Comparison of ENCODE assay signal across 25 cellular contexts in the genomic region with DNA sequence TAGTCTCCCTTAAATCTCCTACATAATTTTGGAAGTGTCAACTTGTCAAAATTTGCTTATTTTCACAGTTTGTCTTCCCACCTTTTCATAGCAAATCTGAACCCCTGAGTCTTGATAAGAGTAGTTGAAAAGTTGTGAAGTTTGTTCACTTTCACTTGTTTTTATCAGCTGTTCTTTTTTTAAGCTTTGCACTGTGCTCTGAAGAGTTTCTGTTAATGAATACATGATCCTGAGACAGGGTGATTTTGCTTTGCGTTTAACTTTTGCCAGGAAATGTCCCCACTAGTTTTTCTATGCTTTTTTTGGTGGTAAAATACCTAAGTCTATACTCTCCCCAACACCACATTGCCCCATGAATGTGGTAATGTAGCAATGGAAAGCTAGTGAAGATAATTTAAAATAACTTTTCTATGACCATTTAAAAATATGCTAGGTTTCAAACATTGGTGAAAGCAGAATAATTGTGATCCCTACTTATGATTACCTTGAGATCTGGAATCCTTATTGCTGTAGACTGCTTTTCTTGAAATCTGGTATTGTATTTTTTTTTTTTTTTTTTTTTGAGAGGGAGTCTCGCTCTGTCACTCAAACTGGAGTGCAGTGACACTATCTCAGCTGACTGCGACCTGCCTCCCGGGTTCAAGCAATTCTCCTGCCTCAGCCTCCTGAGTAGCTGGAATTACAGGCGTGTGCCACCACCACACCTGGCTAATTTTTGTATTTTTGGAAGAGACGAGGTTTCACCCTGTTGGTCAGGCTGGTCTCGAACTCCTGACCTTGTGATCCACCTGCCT. TPM values are rescaled to one million over a fixed set of nuclear protein-coding genes. Genes with fewer than 3 reads are reported as not detected.
A peak's percentile ranks its signal among the peaks of the same experiment; 100 is the strongest.
DNase-seq lines count a peak whose midpoint lies in the region; ATAC-seq and TF ChIP-seq lines count a peak whose summit lies in the region.
"Had no signal": no experiment of that assay in that cellular context is flagged by ENCODE, and none has a peak within 500 bp of the region (broad histone marks: within the 10 kb centered on the region; RNA-seq: fewer than 3 reads in every experiment).

No MANE protein-coding gene starts in this region.

- TF ChIP-seq CTCF in cardiac muscle cell (IDR thresholded peaks at IDR 0.05; ENCODE audit: low read depth, low read length) (no peak), heart left ventricle (IDR thresholded peaks at IDR 0.05) (no peak), nephron (IDR thresholded peaks at IDR 0.05; ENCODE audit: unreplicated experiment in 3 of 3) (no peak)

- H3K27me3 Mint-ChIP-seq in nephron (ENCODE audit: low read depth): no peaks in the 10 kb centered on the region
- H3K27me3 Mint-ChIP-seq in stimulated activated naive B cell treated with anti-CD40 and anti-IgM and Interleukin-4, amounts not matched to agents 10 μg/mL and 1 μg/mL and 100 μg/mL, for 72 hours: no peaks in the 10 kb centered on the region
- H3K27me3 Mint-ChIP-seq: activated CD4-positive, alpha-beta T cell treated with anti-CD3 and anti-CD28 coated beads, Interleukin-2, amount 10 ng/mL, durations not matched to agents 24 days and 14 days had no signal

- 87 to 92% (median 89%) methylated on average over 7 of the region's 7 CpGs for WGBS in heart left ventricle, 4 donors

- H3K36me3 ChIP-seq in cardiac muscle cell (peaks cover 31% of the 10 kb centered on the region), heart left ventricle (peaks cover 0 to 68% (median 44%) of the 10 kb centered on the region in 9 donors)

- H3K27ac ChIP-seq in cardiac muscle cell (peak overlapping the region; percentile 42), heart left ventricle (peak overlapping the region in 1 of 12 donors; percentile 3)
- H3K27ac ChIP-seq: C4-2B, gastrocnemius medialis had no signal

- H3K4me3 ChIP-seq in cardiac muscle cell (no peak overlapping the region), heart left ventricle (no peak overlapping the region)
- H3K4me3 ChIP-seq: gastrocnemius medialis had no signal

- H3K4me1 ChIP-seq in cardiac muscle cell (ENCODE audit: low read depth) (peaks cover 12% of the 10 kb centered on the region), heart left ventricle (peaks cover 0 to 44% (median 11%) of the 10 kb centered on the region in 12 donors)

- no peak for ATAC-seq in heart left ventricle
- no peak for ATAC-seq in stimulated activated naive B cell treated with anti-CD40 and anti-IgM and Interleukin-4, amounts not matched to agents 10 μg/mL and 1 μg/mL and 100 μg/mL, for 72 hours (replicated peaks)
- ATAC-seq: esophagus mucosa, gastrocnemius medialis had no signal

- peaks cover 40% of the 10 kb centered on the region for H3K36me3 Mint-ChIP-seq in nephron (ENCODE audit: low read depth)
- H3K36me3 Mint-ChIP-seq in stimulated activated naive B cell treated with anti-CD40 and anti-IgM and Interleukin-4, amounts not matched to agents 10 μg/mL and 1 μg/mL and 100 μg/mL, for 72 hours: peaks cover 20 to 31% of the 10 kb centered on the region in 2 donors

- TF ChIP-seq POLR2A in heart left ventricle (IDR thresholded peaks at IDR 0.05): no peak
- TF ChIP-seq POLR2A in erythroblast (IDR thresholded peaks at IDR 0.05; ENCODE audit: low read length): peak; percentile 5

- intact Hi-C loops in heart left ventricle (cut with DNase I): no loop called here

- DNase-seq in cardiac muscle cell (ENCODE audit: low read depth in 1 of 2, low spot score in 1 of 2) (no peak), heart left ventricle (no peak), erythroblast (lab: John Stamatoyannopoulos, UW) (no peak), SHP77 (lab: John Stamatoyannopoulos, UW) (no peak), NCI-H1048 (lab: John Stamatoyannopoulos, UW) (no peak), COLO668 (lab: John Stamatoyannopoulos, UW; ENCODE audit: unreplicated experiment) (no peak)
- DNase-seq in stimulated activated naive B cell treated with anti-CD40 and anti-IgM and Interleukin-4, amounts not matched to agents 10 μg/mL and 1 μg/mL and 100 μg/mL, for 72 hours: no peak
- DNase-seq: activated CD4-positive, alpha-beta T cell treated with anti-CD3 and anti-CD28 coated beads, Interleukin-2, amount 10 ng/mL, durations not matched to agents 24 days and 14 days; activated CD8-positive, alpha-beta memory T cell treated with anti-CD3 and anti-CD28 coated beads, Interleukin-2, amount 50 U/mL, for 4 hours; activated naive CD4-positive, alpha-beta T cell; anterior cingulate cortex; central memory CD4-positive, alpha-beta T cell; DMS153; effector CD4-positive, alpha-beta T cell; gastrocnemius medialis; GDM1; MV-4-11; NCI-H1694 treated with DMSO at 0.1 percent for 48 hours; NCI-H774; nucleus accumbens; stimulated activated CD4-positive, alpha-beta T cell treated with anti-CD3 and anti-CD28 coated beads, Interleukin-12 subunit alpha, Interleukin-12 subunit beta, amount 100 ng/mL, for 4 hours; stimulated activated CD8-positive, alpha-beta memory T cell treated with anti-CD3 and anti-CD28 coated beads, Interleukin-4, amount 100 ng/mL, for 48 hours had no signal

- peak overlapping the region; percentile 66 to 89 (median 69) for H3K27ac Mint-ChIP-seq in nephron
- no peak overlapping the region for H3K27ac Mint-ChIP-seq in stimulated activated naive B cell treated with anti-CD40 and anti-IgM and Interleukin-4, amounts not matched to agents 10 μg/mL and 1 μg/mL and 100 μg/mL, for 72 hours
- H3K27ac Mint-ChIP-seq: activated CD4-positive, alpha-beta T cell treated with anti-CD3 and anti-CD28 coated beads, Interleukin-2, amount 10 ng/mL, durations not matched to agents 24 days and 14 days had no signal

- peak overlapping the region; percentile 21 to 53 (median 45) for H3K4me3 Mint-ChIP-seq in nephron
- no peak overlapping the region for H3K4me3 Mint-ChIP-seq in stimulated activated naive B cell treated with anti-CD40 and anti-IgM and Interleukin-4, amounts not matched to agents 10 μg/mL and 1 μg/mL and 100 μg/mL, for 72 hours
- H3K4me3 Mint-ChIP-seq: activated CD4-positive, alpha-beta T cell treated with anti-CD3 and anti-CD28 coated beads, Interleukin-2, amount 10 ng/mL, durations not matched to agents 24 days and 14 days had no signal

- no peaks in the 10 kb centered on the region for H3K27me3 ChIP-seq in cardiac muscle cell
- H3K27me3 ChIP-seq in heart left ventricle: no peaks in the 10 kb centered on the region
- H3K27me3 ChIP-seq: gastrocnemius medialis had no signal

- H3K9me3 ChIP-seq in cardiac muscle cell (ENCODE audit: low read depth) (no peaks in the 10 kb centered on the region), heart left ventricle (no peaks in the 10 kb centered on the region)
- H3K9me3 ChIP-seq: gastrocnemius medialis had no signal

- H3K4me1 Mint-ChIP-seq in nephron: peaks cover 31% of the 10 kb centered on the region
- peaks cover 10 to 24% of the 10 kb centered on the region in 2 donors for H3K4me1 Mint-ChIP-seq in stimulated activated naive B cell treated with anti-CD40 and anti-IgM and Interleukin-4, amounts not matched to agents 10 μg/mL and 1 μg/mL and 100 μg/mL, for 72 hours

- H3K9me3 Mint-ChIP-seq in nephron: no peaks in the 10 kb centered on the region
- H3K9me3 Mint-ChIP-seq in stimulated activated naive B cell treated with anti-CD40 and anti-IgM and Interleukin-4, amounts not matched to agents 10 μg/mL and 1 μg/mL and 100 μg/mL, for 72 hours: no peaks in the 10 kb centered on the region
- H3K9me3 Mint-ChIP-seq: activated CD4-positive, alpha-beta T cell treated with anti-CD3 and anti-CD28 coated beads, Interleukin-2, amount 10 ng/mL, durations not matched to agents 24 days and 14 days had no signal

RNA-seq across cellular contexts. Expression of a gene that starts 5.4 kb away (rescaled TPM):
- 54.0 and 117 TPM in 2 replicates for total RNA-seq in cardiac muscle cell
- 28.1 and 36.5 TPM in 2 replicates for polyA plus RNA-seq in cardiac muscle cell
- 10 to 100 TPM; 18.3 to 39.1 (median 24.4) TPM for total RNA-seq in heart left ventricle
- 10 to 100 TPM in 1 of 2 donors, 1 to 10 TPM in 1; 7.0 to 20.1 TPM for polyA plus RNA-seq in heart left ventricle

RNA-seq across cellular contexts. Expression of a gene that starts 19.6 kb away (rescaled TPM):
- total RNA-seq in cardiac muscle cell (7.8 and 7.9 TPM in 2 replicates), heart left ventricle (10 to 100 TPM; 15.6 to 21.5 (median 17.6) TPM)
- polyA plus RNA-seq in cardiac muscle cell (11.9 and 12.0 TPM in 2 replicates), heart left ventricle (10 to 100 TPM in 1 of 2 donors, 1 to 10 TPM in 1; 3.4 to 16.7 TPM)

Comparison
In these comparisons a context has a peak if more than half of its experiments do, and no peak if none do; other contexts are left out.
1. H3K4me3 Mint-ChIP-seq: peak in nephron (3 of 3); none in stimulated activated naive B cell treated with anti-CD40 and anti-IgM and Interleukin-4, amounts not matched to agents 10 μg/mL and 1 μg/mL and 100 μg/mL, for 72 hours (0 of 2).